Comparison of ENCODE assay signal across 21 cellular contexts in the genomic region with DNA sequence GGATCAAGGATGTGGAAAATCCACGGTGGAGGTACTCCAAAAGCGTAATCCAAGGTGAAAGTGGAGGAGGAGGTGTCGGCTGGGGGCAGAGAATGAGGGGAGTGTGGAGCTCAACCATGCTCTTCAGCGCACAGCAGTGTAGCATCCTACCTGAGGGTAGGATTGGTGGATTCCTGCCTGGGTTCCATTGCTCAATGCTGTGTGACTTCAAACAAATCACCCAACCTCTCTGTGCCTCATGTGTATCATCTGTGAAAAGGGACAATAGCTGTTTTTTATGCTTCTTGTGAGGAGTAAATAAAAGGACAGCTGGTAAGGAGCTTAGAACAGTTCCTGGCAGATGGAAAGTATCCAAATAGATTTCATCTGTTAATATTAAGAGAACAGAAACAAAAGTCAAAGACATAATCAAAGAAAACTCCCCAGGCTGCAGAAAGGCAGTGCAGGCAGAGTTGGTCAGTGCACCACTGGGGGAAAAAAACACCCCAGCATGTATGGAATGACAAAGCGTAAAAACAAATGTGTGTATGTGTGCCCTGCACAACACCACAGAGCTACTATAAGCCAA.
"Had no signal": no experiment of that assay in that cellular context is flagged by ENCODE, and none has a peak within 500 bp of the region (broad histone marks: within the 10 kb centered on the region; RNA-seq: fewer than 3 reads in every experiment).

No MANE protein-coding gene starts in this region.

- FAIRE-seq: RCC 7860 had no signal

- H3K36me3 ChIP-seq: SJSA1 had no signal

- H3K27ac Mint-ChIP-seq: IgD-negative memory B cell had no signal

- H3K4me1 ChIP-seq: SJSA1 had no signal

- H3K27ac ChIP-seq: SJSA1, SK-N-MC had no signal

- H3K4me3 ChIP-seq: SJSA1, SK-N-MC had no signal

- DNase-seq: KBM-7, MV-4-11, NCI-H1048, NCI-H1105, NCI-H1436 treated with DMSO at 0.1 percent for 48 hours, NCI-H1694, NCI-H187 treated with DMSO at 0.1 percent for 48 hours, NCI-H2029 treated with DMSO at 0.1 percent for 48 hours, NCI-H2107, NCI-H2227 treated with DMSO at 0.1 percent for 48 hours, NCI-H446, NCI-H510A, NCI-H524 treated with DMSO at 0.1 percent for 48 hours, NCI-H69, Right ventricle myocardium superior, RPMI8226, SIG-M5 had no signal

- H3K9me3 ChIP-seq: SJSA1 had no signal

- H3K36me3 Mint-ChIP-seq: IgD-negative memory B cell had no signal

- H3K4me3 Mint-ChIP-seq: IgD-negative memory B cell had no signal
